9 cellular contexts compared by ENCODE assay signal in the genomic region with DNA sequence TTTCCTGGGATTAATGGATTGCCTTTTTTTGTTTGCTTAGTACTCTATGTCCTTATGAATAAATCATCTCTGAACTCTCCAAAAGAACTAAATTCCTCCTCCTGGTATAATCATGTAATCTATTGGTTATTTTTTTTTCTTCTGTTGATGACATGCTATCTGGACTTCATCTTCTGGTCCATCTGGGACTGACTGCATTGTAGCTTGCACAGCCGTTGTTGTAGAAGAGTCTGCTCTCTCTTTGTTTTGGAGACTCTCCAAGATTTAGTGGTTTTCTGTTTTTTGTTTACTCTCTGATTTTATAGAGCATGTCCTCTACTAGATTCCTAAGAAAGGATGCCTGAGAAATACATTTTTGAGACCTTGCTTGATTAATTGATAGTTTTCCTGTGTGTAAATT. TPM values are rescaled to one million over a fixed set of nuclear protein-coding genes. Genes with fewer than 3 reads are reported as not detected.
A peak's percentile ranks its signal among the peaks of the same experiment; 100 is the strongest.
DNase-seq lines count a peak whose midpoint lies in the region; ATAC-seq and TF ChIP-seq lines count a peak whose summit lies in the region.
"Had no signal": no experiment of that assay in that cellular context is flagged by ENCODE, and none has a peak within 500 bp of the region (broad histone marks: within the 10 kb centered on the region; RNA-seq: fewer than 3 reads in every experiment).

No MANE protein-coding gene starts in this region.

- no peak overlapping the region for H3K27ac ChIP-seq in CD4-positive, alpha-beta T cell (ENCODE audit: low read depth, low read length)
- peak overlapping the region; percentile 11 for H3K27ac ChIP-seq in caudate nucleus (ENCODE audit: low read depth, low read length)

- H3K9me3 Mint-ChIP-seq in CD4-positive, alpha-beta T cell: no peaks in the 10 kb centered on the region
- no peaks in the 10 kb centered on the region for H3K9me3 Mint-ChIP-seq in natural killer cell
- H3K9me3 Mint-ChIP-seq: activated CD4-positive, alpha-beta memory T cell treated with anti-CD3 and anti-CD28 coated beads for 36 hours had no signal

- no peak for DNase-seq in CD4-positive, alpha-beta T cell
- peak; percentile 9 for DNase-seq in NCI-H1694 treated with DMSO at 0.1 percent for 48 hours (lab: John Stamatoyannopoulos, UW)
- no peak for DNase-seq in caudate nucleus (lab: John Stamatoyannopoulos, UW)
- DNase-seq in natural killer cell: no peak
- DNase-seq in NCI-H2081 treated with DMSO at 0.1 percent for 48 hours (lab: John Stamatoyannopoulos, UW): no peak
- no peak for DNase-seq in inferior parietal cortex (ENCODE audit: extremely low spot score)
- no peak for DNase-seq in activated CD4-positive, alpha-beta T cell treated with anti-CD3 and anti-CD28 coated beads, Interleukin-2, amount 50 U/mL, for 48 hours
- DNase-seq: activated CD4-positive, alpha-beta memory T cell treated with anti-CD3 and anti-CD28 coated beads for 36 hours had no signal

- peaks cover 98% of the 10 kb centered on the region for H3K4me1 Mint-ChIP-seq in CD4-positive, alpha-beta T cell (ENCODE audit: low read depth)
- peaks cover 86 to 91% of the 10 kb centered on the region in 2 donors for H3K4me1 Mint-ChIP-seq in natural killer cell

- CTCF ChIA-PET in CD4-positive, alpha-beta T cell (lab: Charles Lee): no interaction called here

- H3K4me3 Mint-ChIP-seq in CD4-positive, alpha-beta T cell: peak overlapping the region; percentile 3
- peak overlapping the region; percentile 3 for H3K4me3 Mint-ChIP-seq in natural killer cell
- H3K4me3 Mint-ChIP-seq: activated CD4-positive, alpha-beta memory T cell treated with anti-CD3 and anti-CD28 coated beads for 36 hours had no signal

- H3K27ac Mint-ChIP-seq in CD4-positive, alpha-beta T cell: peak overlapping the region; percentile 31
- peak overlapping the region; percentile 72 to 74 for H3K27ac Mint-ChIP-seq in natural killer cell
- H3K27ac Mint-ChIP-seq: activated CD4-positive, alpha-beta memory T cell treated with anti-CD3 and anti-CD28 coated beads for 36 hours had no signal

- H3K36me3 Mint-ChIP-seq in CD4-positive, alpha-beta T cell (ENCODE audit: low read depth): peaks cover 29% of the 10 kb centered on the region
- H3K36me3 Mint-ChIP-seq in natural killer cell: no peaks in the 10 kb centered on the region

- ATAC-seq in CD4-positive, alpha-beta T cell (ENCODE audit: poor library complexity): no peak
- no peak for ATAC-seq in natural killer cell
- ATAC-seq in GM18519 (IDR thresholded peaks at IDR 0.05; ENCODE audit: low FRiP score, unreplicated experiment): no peak

- no peaks in the 10 kb centered on the region for H3K27me3 ChIP-seq in CD4-positive, alpha-beta T cell (ENCODE audit: control insufficient read depth, insufficient read depth, low read length)

- intact Hi-C loops in CD4-positive, alpha-beta T cell (cut with DNase I, micrococcal nuclease): no loop called here
- intact Hi-C loops in natural killer cell (cut with micrococcal nuclease): no loop called here

- no peaks in the 10 kb centered on the region for H3K9me3 ChIP-seq in CD4-positive, alpha-beta T cell (ENCODE audit: control insufficient read depth, low read length)

- no peaks in the 10 kb centered on the region for H3K27me3 Mint-ChIP-seq in CD4-positive, alpha-beta T cell
- H3K27me3 Mint-ChIP-seq in natural killer cell (ENCODE audit: low read depth in 2 of 2): no peaks in the 10 kb centered on the region
- H3K27me3 Mint-ChIP-seq: activated CD4-positive, alpha-beta memory T cell treated with anti-CD3 and anti-CD28 coated beads for 36 hours had no signal

- TF ChIP-seq CTCF in CD4-positive, alpha-beta T cell (IDR thresholded peaks at IDR 0.05): no peak
- no peak for TF ChIP-seq CTCF in natural killer cell (IDR thresholded peaks at IDR 0.05)

- POLR2A ChIA-PET in CD4-positive, alpha-beta T cell (lab: Charles Lee): interaction anchor here (1.8 kb wide), 1 partner anchor 19 kb away, joined by 8 read pairs; the partner anchor contains the start of gene IREB2

RNA-seq across cellular contexts. Expression of gene IREB2, which starts 19.1 kb away (rescaled TPM):
- 10 to 100 TPM; 84.3 to 89.0 TPM for total RNA-seq in CD4-positive, alpha-beta T cell
- 100 to 1,000 TPM in 1 of 3 donors, 10 to 100 TPM in 2; 84.9 to 121 (median 99.0) TPM for total RNA-seq in natural killer cell

RNA-seq across cellular contexts. Expression of gene HYKK, which starts 50.3 kb away (rescaled TPM):
- total RNA-seq in CD4-positive, alpha-beta T cell: 1 to 10 TPM; 1.8 to 2.3 TPM
- total RNA-seq in natural killer cell: under 1 TPM in 1 of 3 donors, not detected in 2; 0.32 TPM
